ENCODE assay signal across 24 cellular contexts in genomic region chr5:112933105-112933504, GRCh38.
"Had no signal": no experiment of that assay in that cellular context is flagged by ENCODE, and none has a peak within 500 bp of the region (broad histone marks: within the 10 kb centered on the region; RNA-seq: fewer than 3 reads in every experiment).

No MANE protein-coding gene starts in this region.

- DNase-seq: colonic mucosa; cortex of kidney; effector CD8-positive, alpha-beta T cell; effector memory CD8-positive, alpha-beta T cell; endodermal cell; erythroblast; esophagus squamous epithelium; foreskin melanocyte; gastrocnemius medialis; glutamatergic neuron; head of caudate nucleus; heart right ventricle; hippocampal formation; left cardiac atrium; left lung; left ventricle myocardium superior; lower lobe of right lung; mesendoderm; midbrain; naive thymus-derived CD4-positive, alpha-beta T cell had no signal

- H3K4me3 ChIP-seq: colonic mucosa, esophagus squamous epithelium, gastrocnemius medialis, heart right ventricle, left lung, lower lobe of right lung had no signal

- H3K27me3 ChIP-seq: colonic mucosa, esophagus squamous epithelium, gastrocnemius medialis, heart right ventricle, left lung had no signal

- H3K27ac ChIP-seq: colonic mucosa, epithelial cell of prostate, gastrocnemius medialis, heart right ventricle, left lung, lower lobe of right lung had no signal

- ATAC-seq: effector memory CD8-positive, alpha-beta T cell; esophagus mucosa; gastrocnemius medialis; heart right ventricle; left lung; left ventricle myocardium superior; lower lobe of right lung; naive thymus-derived CD4-positive, alpha-beta T cell had no signal

- H3K4me1 ChIP-seq: colonic mucosa, esophagus squamous epithelium, lower lobe of right lung had no signal

- H3K36me3 ChIP-seq: colonic mucosa, esophagus squamous epithelium, gastrocnemius medialis, heart right ventricle, left lung, lower lobe of right lung had no signal

- FAIRE-seq: islet of Langerhans, keratinocyte had no signal

- H3K9me3 ChIP-seq: colonic mucosa, esophagus squamous epithelium, gastrocnemius medialis, heart right ventricle, left lung, lower lobe of right lung had no signal
